ENCODE assay signal across 25 cellular contexts in genomic region chr11:92711913-92712312, GRCh38.
DNase-seq lines count a peak whose midpoint lies in the region; ATAC-seq and TF ChIP-seq lines count a peak whose summit lies in the region.
"Had no signal": no experiment of that assay in that cellular context is flagged by ENCODE, and none has a peak within 500 bp of the region (broad histone marks: within the 10 kb centered on the region; RNA-seq: fewer than 3 reads in every experiment).

No MANE protein-coding gene starts in this region.

- POLR2A ChIA-PET in WTC11 (lab: Charles Lee), result no interaction called here

- H3K27ac Mint-ChIP-seq in GM23338 (no peak overlapping the region), WTC11 (peak overlapping the region; percentile 4; the same call in 1 of the 2 replicates)
- H3K27ac Mint-ChIP-seq: CD4-positive, CD25-positive, alpha-beta regulatory T cell; T-helper 1 cell treated with Interleukin-12 subunit alpha and Interleukin-12 subunit beta and Interleukin-4 antibody, amounts not matched to agents 30 μg/mL and 1 μg/mL, for 36 hours had no signal

- in situ Hi-C loops in G401 (cut with HindIII; ENCODE audit: low sequenced_read_pairs), result no loop called here

- no peaks in the 10 kb centered on the region for H3F3A ChIP-seq in GM23338 (replicated peaks; ENCODE audit: low read depth)

- no peaks in the 10 kb centered on the region for H3K79me2 ChIP-seq in GM23338 (replicated peaks; ENCODE audit: insufficient read depth)

- H3K36me3 Mint-ChIP-seq in GM23338 (ENCODE audit: low read depth) (no peaks in the 10 kb centered on the region), WTC11 (no peaks in the 10 kb centered on the region)
- H3K36me3 Mint-ChIP-seq: CD4-positive, CD25-positive, alpha-beta regulatory T cell had no signal

- H3K4me3 ChIP-seq in GM23338 (no peak overlapping the region), fibroblast of the aortic adventitia (ENCODE audit: low read depth, low read length) (no peak overlapping the region)
- H3K4me3 ChIP-seq: K562, SJSA1 had no signal

- no peaks in the 10 kb centered on the region for H3K27me3 ChIP-seq in GM23338 (ENCODE audit: insufficient read depth)
- H3K27me3 ChIP-seq: BE2C, SJSA1 had no signal

- H4K20me1 ChIP-seq in GM23338 (replicated peaks; ENCODE audit: insufficient read depth), result no peaks in the 10 kb centered on the region

- 0 out of 2 replicates have a peak, but pooled peaks cover 7% of the 10 kb centered on the region for H3K9me2 ChIP-seq in GM23338 (ENCODE audit: insufficient read depth)

- no peak overlapping the region for H3K27ac ChIP-seq in GM23338 (ENCODE audit: low read depth)
- H3K27ac ChIP-seq: HL-60, SJSA1 had no signal

- DNase-seq in Daoy (ENCODE audit: low read depth) (peak; percentile 52), GM23338 (ENCODE audit: low spot score) (no peak), WTC11 (ENCODE audit: low spot score) (no peak), fibroblast of the aortic adventitia (ENCODE audit: low read depth) (peak; percentile 13), G401 (ENCODE audit: low spot score) (no peak)
- DNase-seq in effector CD4-positive, alpha-beta T cell, result no peak
- DNase-seq: BE2C; CD4-positive, CD25-positive, alpha-beta regulatory T cell; DMS79 treated with DMSO at 0.1 percent for 48 hours; GDM1; MM.1S; NCI-H1048; NCI-H1436; NCI-H187 treated with DMSO at 0.1 percent for 48 hours; NCI-H226; NCI-H524 treated with DMSO at 0.1 percent for 48 hours; NCI-H82; OCI-M1 had no signal

- H3K4me1 Mint-ChIP-seq in GM23338 (peaks cover 47% of the 10 kb centered on the region), WTC11 (peaks cover 55% of the 10 kb centered on the region)
- H3K4me1 Mint-ChIP-seq: CD4-positive, CD25-positive, alpha-beta regulatory T cell had no signal

- H3K4me1 ChIP-seq in GM23338 (ENCODE audit: insufficient read depth), result peaks cover 53% of the 10 kb centered on the region
- H3K4me1 ChIP-seq: BE2C, SJSA1 had no signal

- H3K9me3 Mint-ChIP-seq in GM23338, result no peaks in the 10 kb centered on the region
- H3K9me3 Mint-ChIP-seq in WTC11, result no peaks in the 10 kb centered on the region
- H3K9me3 Mint-ChIP-seq: T-helper 1 cell treated with Interleukin-12 subunit alpha and Interleukin-12 subunit beta and Interleukin-4 antibody, amounts not matched to agents 30 μg/mL and 1 μg/mL, for 36 hours had no signal

- peaks cover 5% of the 10 kb centered on the region for H3K27me3 Mint-ChIP-seq in GM23338 (ENCODE audit: insufficient read depth, low read depth, poor library complexity)
- H3K27me3 Mint-ChIP-seq in WTC11 (ENCODE audit: low read depth), result no peaks in the 10 kb centered on the region
- H3K27me3 Mint-ChIP-seq: CD4-positive, CD25-positive, alpha-beta regulatory T cell had no signal

- H2AFZ ChIP-seq in GM23338, result no peak overlapping the region

- no peak overlapping the region for H3K4me3 Mint-ChIP-seq in GM23338
- H3K4me3 Mint-ChIP-seq in WTC11, result no peak overlapping the region
- H3K4me3 Mint-ChIP-seq: CD4-positive, CD25-positive, alpha-beta regulatory T cell; T-helper 1 cell treated with Interleukin-12 subunit alpha and Interleukin-12 subunit beta and Interleukin-4 antibody, amounts not matched to agents 30 μg/mL and 1 μg/mL, for 36 hours had no signal

- CTCF ChIA-PET in WTC11 (lab: Charles Lee), result no interaction called here

- ATAC-seq in GM23338, result no peak
- ATAC-seq in WTC11, result no peak
- no peak for ATAC-seq in HG03565 (IDR thresholded peaks at IDR 0.05; ENCODE audit: unreplicated experiment)
- ATAC-seq: HepG2, K562, Right ventricle myocardium inferior had no signal

- no peak for TF ChIP-seq CTCF in GM23338 (conservative IDR thresholded peaks at IDR 0.05; ENCODE audit: low read depth in 2 of 2)
- TF ChIP-seq CTCF in WTC11 (IDR thresholded peaks at IDR 0.05), result no peak
- no peak for TF ChIP-seq CTCF in fibroblast of the aortic adventitia (IDR thresholded peaks at IDR 0.05; ENCODE audit: insufficient read depth, low read length)

- H3K4me2 ChIP-seq in GM23338, result peak overlapping the region; percentile 30; the same call in 1 of the 2 replicates

- no peaks in the 10 kb centered on the region for H3K36me3 ChIP-seq in GM23338 (ENCODE audit: insufficient read depth)
- H3K36me3 ChIP-seq: BE2C, SJSA1 had no signal

TF ChIP-seq in WTC11, 78 proteins besides CTCF, POLR2A, EP300 and RAD21 (continues in another document):
- TF ChIP-seq KAT7 (CRISPR knock-in tag; IDR thresholded peaks at IDR 0.05; ENCODE audit: borderline replicate concordance) (no peak), ZNF512 (CRISPR knock-in tag; IDR thresholded peaks at IDR 0.05; ENCODE audit: borderline replicate concordance) (no peak), CREM (CRISPR knock-in tag; IDR thresholded peaks at IDR 0.05) (no peak), MYBL2 (CRISPR knock-in tag; IDR thresholded peaks at IDR 0.05) (no peak), ZNF219 (CRISPR knock-in tag; IDR thresholded peaks at IDR 0.05; ENCODE audit: borderline replicate concordance) (no peak), NR2C2 (CRISPR knock-in tag; IDR thresholded peaks at IDR 0.05) (no peak), ETV6 (CRISPR knock-in tag; IDR thresholded peaks at IDR 0.05) (no peak), JUN (CRISPR knock-in tag; IDR thresholded peaks at IDR 0.05) (no peak), PREB (CRISPR knock-in tag; IDR thresholded peaks at IDR 0.05; ENCODE audit: borderline replicate concordance) (no peak), FOXP1 (CRISPR knock-in tag; IDR thresholded peaks at IDR 0.05; ENCODE audit: borderline replicate concordance) (no peak), ZBTB43 (CRISPR knock-in tag; IDR thresholded peaks at IDR 0.05) (no peak), CBFB (CRISPR knock-in tag; IDR thresholded peaks at IDR 0.05; ENCODE audit: low read depth) (no peak), TCF7 (CRISPR knock-in tag; IDR thresholded peaks at IDR 0.05; ENCODE audit: low read depth) (no peak), MLX (CRISPR knock-in tag; IDR thresholded peaks at IDR 0.05) (no peak), USF2 (CRISPR knock-in tag; IDR thresholded peaks at IDR 0.05) (no peak)

Comparison
In these comparisons a context has a peak if more than half of its experiments do, and no peak if none do; other contexts are left out.
1. DNase-seq: peak in Daoy (single experiment) and fibroblast of the aortic adventitia (single experiment); none in GM23338 (single experiment), WTC11 (single experiment), effector CD4-positive, alpha-beta T cell (single experiment) and G401 (single experiment).